ENCODE assay signal across 9 cellular contexts in genomic region chr2:101622633-101623521, GRCh38.
DNase-seq lines count a peak whose midpoint lies in the region; ATAC-seq, FAIRE-seq and TF ChIP-seq lines count a peak whose summit lies in the region.
"Had no signal": no experiment of that assay in that cellular context is flagged by ENCODE, and none has a peak within 500 bp of the region (broad histone marks: within the 10 kb centered on the region; RNA-seq: fewer than 3 reads in every experiment).

No MANE protein-coding gene starts in this region.

- no peak overlapping the region for H3K4me3 ChIP-seq in K562
- no peak overlapping the region for H3K4me3 ChIP-seq in MM.1S (ENCODE audit: low read length)
- H3K4me3 ChIP-seq in dorsolateral prefrontal cortex, result no peak overlapping the region
- H3K4me3 ChIP-seq in right cardiac atrium (ENCODE audit: low read length), result no peak overlapping the region

- H3K79me2 ChIP-seq in K562 (ENCODE audit: control insufficient read depth, insufficient read depth, low read length) (no peaks in the 10 kb centered on the region), MM.1S (ENCODE audit: low read length) (no peaks in the 10 kb centered on the region)

- DNase-seq in GM12891 (ENCODE audit: insufficient read length, low spot score) (peak; percentile 49), K562 (ENCODE audit: extremely low read depth in 1 of 4, low spot score in 3 of 4) (no peak), MM.1S (no peak), dorsolateral prefrontal cortex (no peak), right cardiac atrium (no peak), putamen (ENCODE audit: low spot score) (no peak)
- DNase-seq: activated CD4-positive, CD25-positive, alpha-beta regulatory T cell had no signal

- peak; percentile 95 for ATAC-seq in GM21360 (IDR thresholded peaks at IDR 0.05; ENCODE audit: unreplicated experiment)
- ATAC-seq in HG03460 (IDR thresholded peaks at IDR 0.05; ENCODE audit: unreplicated experiment), result peak; percentile 90
- ATAC-seq in K562, result no peak
- ATAC-seq in right cardiac atrium, result no peak

- in situ Hi-C loops in K562 (cut with MboI), result no loop called here

- 8% methylated on average over 12 of the region's 12 CpGs for WGBS in K562 (ENCODE audit: insufficient coverage, low coverage, missing lambda C conversion rate)
- 54% methylated on average over 12 of the region's 12 CpGs for WGBS in right cardiac atrium

- intact Hi-C loops in K562 (cut with micrococcal nuclease) (no loop called here), dorsolateral prefrontal cortex (cut with DNase I) (no loop called here), right cardiac atrium (cut with DNase I) (no loop called here)

- no peaks in the 10 kb centered on the region for H3K9me2 ChIP-seq in MM.1S (replicated peaks; ENCODE audit: insufficient read depth, low read length)

- peaks cover 25 to 56% of the 10 kb centered on the region in 2 experiments; a peak in 4 of 5 replicates for H3K27me3 ChIP-seq in K562 (ENCODE audit: control insufficient read depth in 2 of 2, insufficient read depth in 2 of 2, low read length in 2 of 2)
- H3K27me3 ChIP-seq in MM.1S (replicated peaks; ENCODE audit: insufficient read depth, low read length), result no peaks in the 10 kb centered on the region
- no peaks in the 10 kb centered on the region for H3K27me3 ChIP-seq in dorsolateral prefrontal cortex
- no peaks in the 10 kb centered on the region for H3K27me3 ChIP-seq in right cardiac atrium (ENCODE audit: control insufficient read depth, insufficient read depth)

- FAIRE-seq in GM12891 (lab: Jason Lieb, UNC) (peak; percentile 75), K562 (lab: Jason Lieb, UNC) (no peak)

- H3K27ac ChIP-seq in K562 (ENCODE audit: extremely low read depth, low read depth, low read length), result no peak overlapping the region
- no peak overlapping the region for H3K27ac ChIP-seq in MM.1S (ENCODE audit: low read length)
- H3K27ac ChIP-seq in dorsolateral prefrontal cortex, result no peak overlapping the region
- H3K27ac ChIP-seq in right cardiac atrium (ENCODE audit: low read length), result no peak overlapping the region

- TF ChIP-seq POLR2A in GM12891 (IDR thresholded peaks at IDR 0.05; ENCODE audit: low read depth, low read length), result no peak
- no peak for TF ChIP-seq POLR2A in K562 (conservative IDR thresholded peaks at IDR 0.05)

- H3K4me1 ChIP-seq in K562 (replicated peaks in 1 of 2; ENCODE audit: control insufficient read depth in 2 of 2, insufficient read depth in 2 of 2, low read length in 2 of 2) (no peaks in the 10 kb centered on the region), MM.1S (ENCODE audit: low read length) (no peaks in the 10 kb centered on the region), right cardiac atrium (ENCODE audit: control insufficient read depth, insufficient read depth, low read length) (no peaks in the 10 kb centered on the region)

- TF ChIP-seq CTCF in K562 (IDR thresholded peaks at IDR 0.05 in 2 of 3, conservative IDR thresholded peaks at IDR 0.05 in 1 of 3; ENCODE audit: insufficient read depth in 2 of 3, low read depth in 1 of 3, low read length in 3 of 3) (no peak), MM.1S (IDR thresholded peaks at IDR 0.05; ENCODE audit: low read length) (no peak), dorsolateral prefrontal cortex (IDR thresholded peaks at IDR 0.05 in 54 of 56, conservative IDR thresholded peaks at IDR 0.05 in 2 of 56; ENCODE audit: low read depth in 1 of 56, partially characterized antibody in 56 of 56) (no peak)

- TF ChIP-seq EP300 in K562 (IDR thresholded peaks at IDR 0.05; ENCODE audit: low read length), result no peak

- no peak for TF ChIP-seq RAD21 in K562 (CRISPR knock-in tag; conservative IDR thresholded peaks at IDR 0.05 in 1 of 2, IDR thresholded peaks at IDR 0.05 in 1 of 2)

- H3K36me3 ChIP-seq in K562 (ENCODE audit: control insufficient read depth, insufficient read depth, low read length) (no peaks in the 10 kb centered on the region), MM.1S (replicated peaks; ENCODE audit: insufficient read depth, low read length) (no peaks in the 10 kb centered on the region)

- H4K20me1 ChIP-seq in K562 (replicated peaks; ENCODE audit: control insufficient read depth, insufficient read depth, low read length), result no peaks in the 10 kb centered on the region
- no peaks in the 10 kb centered on the region for H4K20me1 ChIP-seq in MM.1S (ENCODE audit: insufficient read depth, low read length)

- H3F3A ChIP-seq in MM.1S (ENCODE audit: insufficient read depth, low read length), result no peaks in the 10 kb centered on the region

- no TSS peak for BruUV-seq in K562 (replicated peaks; lab: Mats Ljungman, UMichigan)

- H3K9ac ChIP-seq in K562 (ENCODE audit: insufficient read depth in 1 of 2, low read depth in 2 of 2, low read length in 2 of 2), result no peak overlapping the region
- H3K9ac ChIP-seq in MM.1S (ENCODE audit: low read length), result no peak overlapping the region

- H2AFZ ChIP-seq in K562 (ENCODE audit: low read depth, low read length), result no peak overlapping the region
- no peak overlapping the region for H2AFZ ChIP-seq in MM.1S (ENCODE audit: low read length)

- POLR2A ChIA-PET in K562 (lab: Yijun Ruan, JAX), result interaction anchor here (0.8 kb wide), 1 partner anchor 233 kb away, joined by 3 read pairs; no protein-coding TSS in a partner anchor

- no peaks in the 10 kb centered on the region for H3K9me3 ChIP-seq in K562 (replicated peaks; ENCODE audit: control insufficient read depth, insufficient read depth, low read depth, low read length)
- no peaks in the 10 kb centered on the region for H3K9me3 ChIP-seq in MM.1S (replicated peaks; ENCODE audit: insufficient read depth, low read length)
- H3K9me3 ChIP-seq in right cardiac atrium (ENCODE audit: control insufficient read depth, low read length), result no peaks in the 10 kb centered on the region

- CTCF ChIA-PET in K562 (lab: Yijun Ruan, JAX; ENCODE audit: low intra/inter-chr PET ratio), result no interaction called here

- no peaks in the 10 kb centered on the region for H3K9me1 ChIP-seq in K562 (ENCODE audit: control insufficient read depth, insufficient read depth, low read length)

- no peak overlapping the region for H3K4me2 ChIP-seq in K562 (ENCODE audit: insufficient read depth, low read length)
- H3K4me2 ChIP-seq in MM.1S (ENCODE audit: low read depth, low read length), result no peak overlapping the region

TF ChIP-seq in GM12891, 5 proteins besides CTCF, POLR2A, EP300 and RAD21:
- TF ChIP-seq POLR2AphosphoS5 (IDR thresholded peaks at IDR 0.05; ENCODE audit: low read depth, low read length), result no peak
- peak; percentile 51 for TF ChIP-seq SPI1 (IDR thresholded peaks at IDR 0.05; ENCODE audit: low read depth, low read length)
- no peak for TF ChIP-seq PAX5 (IDR thresholded peaks at IDR 0.05; ENCODE audit: insufficient read depth, low read length, severe bottlenecking)
- TF ChIP-seq POU2F2 (IDR thresholded peaks at IDR 0.05; ENCODE audit: low read depth, low read length), result no peak

TF ChIP-seq in K562, 482 proteins besides CTCF, POLR2A, EP300 and RAD21:
- no peak for TF ChIP-seq SREBF2 (CRISPR knock-in tag; IDR thresholded peaks at IDR 0.05)
- no peak for TF ChIP-seq TARDBP (IDR thresholded peaks at IDR 0.05)
- TF ChIP-seq ZNF124 (CRISPR knock-in tag; IDR thresholded peaks at IDR 0.05), result no peak
- peak; percentile 57; the same call in 1 of the 2 replicates for TF ChIP-seq PKNOX1 (IDR thresholded peaks at IDR 0.05)
- TF ChIP-seq ZNF79 (CRISPR knock-in tag; IDR thresholded peaks at IDR 0.05; ENCODE audit: low read depth), result no peak
- TF ChIP-seq ATF4 (CRISPR knock-in tag; IDR thresholded peaks at IDR 0.05), result no peak

Comparison
In these comparisons a context has a peak if more than half of its experiments do, and no peak if none do; other contexts are left out.
1. ATAC-seq: peak in GM21360 (single experiment) and HG03460 (single experiment); none in K562 (single experiment) and right cardiac atrium (0 of 2).